In the genomic region with DNA sequence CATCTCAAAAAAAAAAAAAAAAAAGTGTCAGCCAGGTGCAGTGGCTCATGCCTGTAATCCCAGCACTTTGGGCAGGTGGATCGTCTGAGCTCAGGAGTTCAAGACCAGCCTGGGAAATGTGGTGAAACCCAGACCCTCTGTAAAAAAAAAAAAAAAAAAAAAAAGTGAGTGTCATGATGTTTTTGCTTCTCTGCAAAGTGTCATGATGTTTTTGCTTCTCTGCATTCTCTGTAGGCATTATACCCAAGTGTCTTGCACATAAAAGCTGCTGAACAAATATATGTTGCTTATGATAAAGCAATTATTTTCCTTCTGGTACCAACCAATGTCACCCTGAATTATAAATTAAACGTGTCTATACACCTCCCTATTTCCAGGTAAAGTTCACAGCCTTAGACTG, we compare ENCODE assay signal across 14 cellular contexts. TPM values are rescaled to one million over a fixed set of nuclear protein-coding genes. Genes with fewer than 3 reads are reported as not detected.
DNase-seq lines count a peak whose midpoint lies in the region; ATAC-seq and TF ChIP-seq lines count a peak whose summit lies in the region.
"Had no signal": no experiment of that assay in that cellular context is flagged by ENCODE, and none has a peak within 500 bp of the region (broad histone marks: within the 10 kb centered on the region; RNA-seq: fewer than 3 reads in every experiment).

No MANE protein-coding gene starts in this region.

- H3K4me1 ChIP-seq in NT2/D1 (ENCODE audit: insufficient read depth, insufficient read length) (no peaks in the 10 kb centered on the region), osteoblast (ENCODE audit: insufficient read depth, low read length) (peaks cover 24% of the 10 kb centered on the region)

- H3K4me2 ChIP-seq in osteoblast (ENCODE audit: insufficient read depth, low read length), result peak overlapping the region; percentile 96

- H3K9ac ChIP-seq in NT2/D1 (ENCODE audit: insufficient read length, low read depth), result no peak overlapping the region

- peak overlapping the region; percentile 16 for H3K4me3 ChIP-seq in NT2/D1 (ENCODE audit: insufficient read length, low read depth)
- no peak overlapping the region for H3K4me3 ChIP-seq in osteoblast (ENCODE audit: insufficient read depth, low read length)

- no peak overlapping the region for H3K27ac ChIP-seq in osteoblast (ENCODE audit: low read depth, low read length)
- H3K27ac ChIP-seq: heart right ventricle, transverse colon had no signal

- peaks cover 13% of the 10 kb centered on the region for H3K36me3 Mint-ChIP-seq in T-helper 1 cell treated with Interleukin-12 subunit alpha and Interleukin-12 subunit beta and Interleukin-4 antibody, amounts not matched to agents 30 μg/mL and 1 μg/mL, for 36 hours (ENCODE audit: low read depth)
- no peaks in the 10 kb centered on the region for H3K36me3 Mint-ChIP-seq in chondrocyte (ENCODE audit: low read depth)

- TF ChIP-seq CTCF in chondrocyte (IDR thresholded peaks at IDR 0.05) (no peak), osteoblast (IDR thresholded peaks at IDR 0.05; ENCODE audit: extremely low read depth, low read depth, low read length) (no peak)

- no peaks in the 10 kb centered on the region for H3K9me3 Mint-ChIP-seq in T-helper 1 cell treated with Interleukin-12 subunit alpha and Interleukin-12 subunit beta and Interleukin-4 antibody, amounts not matched to agents 30 μg/mL and 1 μg/mL, for 36 hours
- no peaks in the 10 kb centered on the region for H3K9me3 Mint-ChIP-seq in chondrocyte (ENCODE audit: low read depth)

- no peak for ATAC-seq in left ventricle myocardium superior
- ATAC-seq: heart right ventricle had no signal

- intact Hi-C loops in left ventricle myocardium superior (cut with micrococcal nuclease), result no loop called here

- H3K4me1 Mint-ChIP-seq in T-helper 1 cell treated with Interleukin-12 subunit alpha and Interleukin-12 subunit beta and Interleukin-4 antibody, amounts not matched to agents 30 μg/mL and 1 μg/mL, for 36 hours (ENCODE audit: low read depth), result peaks cover 25% of the 10 kb centered on the region
- H3K4me1 Mint-ChIP-seq in chondrocyte (ENCODE audit: low read depth), result peaks cover 47% of the 10 kb centered on the region

- no peaks in the 10 kb centered on the region for H3K27me3 Mint-ChIP-seq in T-helper 1 cell treated with Interleukin-12 subunit alpha and Interleukin-12 subunit beta and Interleukin-4 antibody, amounts not matched to agents 30 μg/mL and 1 μg/mL, for 36 hours (ENCODE audit: low read depth)
- H3K27me3 Mint-ChIP-seq in chondrocyte (ENCODE audit: low read depth), result no peaks in the 10 kb centered on the region

- no peaks in the 10 kb centered on the region for H4K20me1 ChIP-seq in osteoblast (ENCODE audit: insufficient read depth, low read length)

- DNase-seq in T-helper 1 cell (no peak), NT2/D1 (ENCODE audit: low read depth, low spot score) (no peak), chondrocyte (ENCODE audit: low spot score) (no peak), osteoblast (ENCODE audit: insufficient read length, low spot score, missing footprints) (no peak), SKM-1 (lab: John Stamatoyannopoulos, UW; ENCODE audit: unreplicated experiment) (no peak), islet precursor cell (no peak), left ventricle myocardium superior (no peak)
- DNase-seq: 8988T; activated CD4-positive, CD25-positive, alpha-beta regulatory T cell treated with anti-CD3 and anti-CD28 coated beads, Interleukin-2, amount 50 U/mL, for 72 hours; heart right ventricle; NCI-H748 treated with DMSO at 0.1 percent for 48 hours; transverse colon had no signal

- peaks cover 6% of the 10 kb centered on the region for H3K27me3 ChIP-seq in NT2/D1 (ENCODE audit: insufficient read depth, insufficient read length)
- no peaks in the 10 kb centered on the region for H3K27me3 ChIP-seq in osteoblast (ENCODE audit: insufficient read depth, low read length)
- H3K27me3 ChIP-seq: heart right ventricle, transverse colon had no signal

- H3K4me3 Mint-ChIP-seq in T-helper 1 cell treated with Interleukin-12 subunit alpha and Interleukin-12 subunit beta and Interleukin-4 antibody, amounts not matched to agents 30 μg/mL and 1 μg/mL, for 36 hours, result peak overlapping the region; percentile 48
- peak overlapping the region; percentile 96 for H3K4me3 Mint-ChIP-seq in chondrocyte (ENCODE audit: unreplicated experiment)

- H3K27ac Mint-ChIP-seq in T-helper 1 cell treated with Interleukin-12 subunit alpha and Interleukin-12 subunit beta and Interleukin-4 antibody, amounts not matched to agents 30 μg/mL and 1 μg/mL, for 36 hours, result no peak overlapping the region
- H3K27ac Mint-ChIP-seq in chondrocyte (ENCODE audit: unreplicated experiment), result no peak overlapping the region

- peaks cover 64% of the 10 kb centered on the region for H3K79me2 ChIP-seq in osteoblast (ENCODE audit: insufficient read depth, low read length)

- H3K9me3 ChIP-seq in NT2/D1 (ENCODE audit: insufficient read depth, low read length) (no peaks in the 10 kb centered on the region), osteoblast (ENCODE audit: low read depth, low read length) (no peaks in the 10 kb centered on the region)
- H3K9me3 ChIP-seq: heart right ventricle, transverse colon had no signal

- H3K36me3 ChIP-seq in NT2/D1 (ENCODE audit: insufficient read depth, insufficient read length, low read length), result peaks cover 50% of the 10 kb centered on the region
- peaks cover 5% of the 10 kb centered on the region for H3K36me3 ChIP-seq in osteoblast (ENCODE audit: insufficient read depth, low read length)
- H3K36me3 ChIP-seq: transverse colon had no signal

- H2AFZ ChIP-seq in osteoblast (ENCODE audit: low read length), result no peak overlapping the region

RNA-seq across cellular contexts. Expression of a gene that starts 1.7 kb away (rescaled TPM):
- total RNA-seq in chondrocyte (43.1 to 55.0 TPM (median 43.4 TPM) in 3 replicates), osteoblast (55.1 and 55.7 TPM in 2 replicates), left ventricle myocardium superior (20.5 TPM)

RNA-seq across cellular contexts. Expression of a gene that starts 58.1 kb away (rescaled TPM):
- not detected in 3 replicates for total RNA-seq in chondrocyte
- total RNA-seq in osteoblast, result not detected in 2 replicates
- 1.5 TPM for total RNA-seq in left ventricle myocardium superior
- total RNA-seq: mucosa of gallbladder had no signal
